8 cellular contexts compared by ENCODE assay signal in the genomic region with DNA sequence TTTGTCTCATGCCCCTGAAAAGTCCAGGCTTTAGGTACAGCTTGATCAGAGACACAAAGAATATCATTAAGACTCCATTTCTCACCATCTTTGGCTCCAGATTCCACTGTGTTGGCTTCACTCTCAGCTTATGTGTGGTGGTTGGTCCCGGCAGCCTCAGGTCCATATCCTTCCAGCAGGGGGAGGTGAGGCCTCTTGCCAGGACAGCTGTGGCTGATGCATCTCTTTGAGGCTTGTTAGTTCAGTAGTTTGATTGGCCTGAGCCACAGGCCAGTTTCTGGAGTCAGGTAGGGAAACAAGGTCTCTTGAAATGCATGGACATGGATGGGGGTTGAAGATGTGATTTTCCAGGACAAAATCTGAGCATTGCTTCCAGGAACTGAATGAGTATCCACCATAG.
DNase-seq lines count a peak whose midpoint lies in the region; ATAC-seq and TF ChIP-seq lines count a peak whose summit lies in the region.

No MANE protein-coding gene starts in this region.

- TF ChIP-seq POLR2A in body of pancreas (IDR thresholded peaks at IDR 0.05), result no peak

- WGBS in body of pancreas, 2 donors, result 27 to 40% methylated on average over 1 of the region's 1 CpG
- 72% methylated on average over 1 of the region's 1 CpG for WGBS in liver

- no peak overlapping the region for H3K27ac ChIP-seq in 22Rv1
- no peak overlapping the region for H3K27ac ChIP-seq in body of pancreas
- no peak overlapping the region for H3K27ac ChIP-seq in liver (ENCODE audit: low read depth in 1 of 2, low read length in 2 of 2)

- H3K4me1 ChIP-seq in body of pancreas (no peaks in the 10 kb centered on the region), liver (ENCODE audit: control insufficient read depth in 4 of 4, insufficient read depth in 4 of 4, low read length in 3 of 4) (no peaks in the 10 kb centered on the region)

- H3K36me3 ChIP-seq in body of pancreas (replicated peaks in 1 of 2; ENCODE audit: insufficient read depth in 1 of 2, low read depth in 2 of 2) (no peaks in the 10 kb centered on the region), liver (ENCODE audit: control insufficient read depth in 4 of 4, insufficient read depth in 3 of 4, low read depth in 1 of 4, low read length in 3 of 4) (peaks cover 0 to 2% (median 0%) of the 10 kb centered on the region in 4 donors)

- TF ChIP-seq RAD21 in liver (IDR thresholded peaks at IDR 0.05), result peak; percentile 42 to 67

- peak; percentile 48 to 75 (median 60) for DNase-seq in body of pancreas
- DNase-seq in activated CD4-positive, CD25-positive, alpha-beta regulatory T cell (lab: John Stamatoyannopoulos, UW), result no peak
- DNase-seq in stimulated activated CD4-positive, alpha-beta T cell treated with anti-CD3 and anti-CD28 coated beads, Interleukin-4, amount 100 ng/mL, for 4 hours, result no peak

- ATAC-seq in GM18517 (IDR thresholded peaks at IDR 0.05; ENCODE audit: unreplicated experiment), result peak; percentile 76
- peak; percentile 72 for ATAC-seq in HG03520 (IDR thresholded peaks at IDR 0.05; ENCODE audit: unreplicated experiment)
- ATAC-seq in body of pancreas, result peak; percentile 69
- ATAC-seq in HG02840 (IDR thresholded peaks at IDR 0.05; ENCODE audit: low FRiP score, unreplicated experiment), result no peak

- TF ChIP-seq CTCF in 22Rv1 (IDR thresholded peaks at IDR 0.05), result peak; percentile 26
- peak; percentile 12 to 65 (median 51) for TF ChIP-seq CTCF in body of pancreas (IDR thresholded peaks at IDR 0.05)
- no peak for TF ChIP-seq CTCF in liver (IDR thresholded peaks at IDR 0.05; ENCODE audit: low read depth, low read length, missing input control)

- H3K27me3 ChIP-seq in body of pancreas, result no peaks in the 10 kb centered on the region
- H3K27me3 ChIP-seq in liver (ENCODE audit: control insufficient read depth in 4 of 4, insufficient read depth in 4 of 4, low read length in 3 of 4), result no peaks in the 10 kb centered on the region

- intact Hi-C loops in body of pancreas (cut with DNase I), result no loop called here

- no peak overlapping the region for H3K4me3 ChIP-seq in body of pancreas
- no peak overlapping the region for H3K4me3 ChIP-seq in liver (ENCODE audit: low read depth in 1 of 3, low read length in 3 of 3)

- H3K9ac ChIP-seq in liver (ENCODE audit: low read depth in 1 of 2, low read length in 2 of 2), result no peak overlapping the region

- no peaks in the 10 kb centered on the region for H3K9me3 ChIP-seq in body of pancreas
- no peaks in the 10 kb centered on the region for H3K9me3 ChIP-seq in liver (ENCODE audit: control insufficient read depth in 4 of 4, low read length in 3 of 4)

TF ChIP-seq in liver, 16 proteins besides CTCF, POLR2A, EP300 and RAD21:
- TF ChIP-seq HNF4G (IDR thresholded peaks at IDR 0.05) (no peak), EGR1 (IDR thresholded peaks at IDR 0.05; ENCODE audit: low read depth in 2 of 2) (no peak), NR2F2 (IDR thresholded peaks at IDR 0.05) (no peak), JUND (IDR thresholded peaks at IDR 0.05) (no peak), TAF1 (conservative IDR thresholded peaks at IDR 0.05) (no peak), SP1 (IDR thresholded peaks at IDR 0.05) (no peak), FOXA2 (IDR thresholded peaks at IDR 0.05) (no peak), YY1 (IDR thresholded peaks at IDR 0.05) (no peak), MAX (IDR thresholded peaks at IDR 0.05) (no peak), FOXA1 (IDR thresholded peaks at IDR 0.05) (no peak), RXRA (IDR thresholded peaks at IDR 0.05) (no peak), HNF4A (conservative IDR thresholded peaks at IDR 0.05) (no peak)
- TF ChIP-seq, protein P1, sequence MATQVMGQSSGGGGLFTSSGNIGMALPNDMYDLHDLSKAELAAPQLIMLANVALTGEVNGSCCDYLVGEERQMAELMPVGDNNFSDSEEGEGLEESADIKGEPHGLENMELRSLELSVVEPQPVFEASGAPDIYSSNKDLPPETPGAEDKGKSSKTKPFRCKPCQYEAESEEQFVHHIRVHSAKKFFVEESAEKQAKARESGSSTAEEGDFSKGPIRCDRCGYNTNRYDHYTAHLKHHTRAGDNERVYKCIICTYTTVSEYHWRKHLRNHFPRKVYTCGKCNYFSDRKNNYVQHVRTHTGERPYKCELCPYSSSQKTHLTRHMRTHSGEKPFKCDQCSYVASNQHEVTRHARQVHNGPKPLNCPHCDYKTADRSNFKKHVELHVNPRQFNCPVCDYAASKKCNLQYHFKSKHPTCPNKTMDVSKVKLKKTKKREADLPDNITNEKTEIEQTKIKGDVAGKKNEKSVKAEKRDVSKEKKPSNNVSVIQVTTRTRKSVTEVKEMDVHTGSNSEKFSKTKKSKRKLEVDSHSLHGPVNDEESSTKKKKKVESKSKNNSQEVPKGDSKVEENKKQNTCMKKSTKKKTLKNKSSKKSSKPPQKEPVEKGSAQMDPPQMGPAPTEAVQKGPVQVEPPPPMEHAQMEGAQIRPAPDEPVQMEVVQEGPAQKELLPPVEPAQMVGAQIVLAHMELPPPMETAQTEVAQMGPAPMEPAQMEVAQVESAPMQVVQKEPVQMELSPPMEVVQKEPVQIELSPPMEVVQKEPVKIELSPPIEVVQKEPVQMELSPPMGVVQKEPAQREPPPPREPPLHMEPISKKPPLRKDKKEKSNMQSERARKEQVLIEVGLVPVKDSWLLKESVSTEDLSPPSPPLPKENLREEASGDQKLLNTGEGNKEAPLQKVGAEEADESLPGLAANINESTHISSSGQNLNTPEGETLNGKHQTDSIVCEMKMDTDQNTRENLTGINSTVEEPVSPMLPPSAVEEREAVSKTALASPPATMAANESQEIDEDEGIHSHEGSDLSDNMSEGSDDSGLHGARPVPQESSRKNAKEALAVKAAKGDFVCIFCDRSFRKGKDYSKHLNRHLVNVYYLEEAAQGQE (IDR thresholded peaks at IDR 0.05), result no peak
- TF ChIP-seq, protein P2, sequence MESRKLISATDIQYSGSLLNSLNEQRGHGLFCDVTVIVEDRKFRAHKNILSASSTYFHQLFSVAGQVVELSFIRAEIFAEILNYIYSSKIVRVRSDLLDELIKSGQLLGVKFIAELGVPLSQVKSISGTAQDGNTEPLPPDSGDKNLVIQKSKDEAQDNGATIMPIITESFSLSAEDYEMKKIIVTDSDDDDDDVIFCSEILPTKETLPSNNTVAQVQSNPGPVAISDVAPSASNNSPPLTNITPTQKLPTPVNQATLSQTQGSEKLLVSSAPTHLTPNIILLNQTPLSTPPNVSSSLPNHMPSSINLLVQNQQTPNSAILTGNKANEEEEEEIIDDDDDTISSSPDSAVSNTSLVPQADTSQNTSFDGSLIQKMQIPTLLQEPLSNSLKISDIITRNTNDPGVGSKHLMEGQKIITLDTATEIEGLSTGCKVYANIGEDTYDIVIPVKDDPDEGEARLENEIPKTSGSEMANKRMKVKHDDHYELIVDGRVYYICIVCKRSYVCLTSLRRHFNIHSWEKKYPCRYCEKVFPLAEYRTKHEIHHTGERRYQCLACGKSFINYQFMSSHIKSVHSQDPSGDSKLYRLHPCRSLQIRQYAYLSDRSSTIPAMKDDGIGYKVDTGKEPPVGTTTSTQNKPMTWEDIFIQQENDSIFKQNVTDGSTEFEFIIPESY (IDR thresholded peaks at IDR 0.05), result no peak

Comparison
In these comparisons a context has a peak if more than half of its experiments do, and no peak if none do; other contexts are left out.
1. DNase-seq: peak in body of pancreas (4 of 4); none in activated CD4-positive, CD25-positive, alpha-beta regulatory T cell (0 of 4) and stimulated activated CD4-positive, alpha-beta T cell treated with anti-CD3 and anti-CD28 coated beads, Interleukin-4, amount 100 ng/mL, for 4 hours (0 of 2).